ENCODE assay signal across 1 cellular context in the genomic region with DNA sequence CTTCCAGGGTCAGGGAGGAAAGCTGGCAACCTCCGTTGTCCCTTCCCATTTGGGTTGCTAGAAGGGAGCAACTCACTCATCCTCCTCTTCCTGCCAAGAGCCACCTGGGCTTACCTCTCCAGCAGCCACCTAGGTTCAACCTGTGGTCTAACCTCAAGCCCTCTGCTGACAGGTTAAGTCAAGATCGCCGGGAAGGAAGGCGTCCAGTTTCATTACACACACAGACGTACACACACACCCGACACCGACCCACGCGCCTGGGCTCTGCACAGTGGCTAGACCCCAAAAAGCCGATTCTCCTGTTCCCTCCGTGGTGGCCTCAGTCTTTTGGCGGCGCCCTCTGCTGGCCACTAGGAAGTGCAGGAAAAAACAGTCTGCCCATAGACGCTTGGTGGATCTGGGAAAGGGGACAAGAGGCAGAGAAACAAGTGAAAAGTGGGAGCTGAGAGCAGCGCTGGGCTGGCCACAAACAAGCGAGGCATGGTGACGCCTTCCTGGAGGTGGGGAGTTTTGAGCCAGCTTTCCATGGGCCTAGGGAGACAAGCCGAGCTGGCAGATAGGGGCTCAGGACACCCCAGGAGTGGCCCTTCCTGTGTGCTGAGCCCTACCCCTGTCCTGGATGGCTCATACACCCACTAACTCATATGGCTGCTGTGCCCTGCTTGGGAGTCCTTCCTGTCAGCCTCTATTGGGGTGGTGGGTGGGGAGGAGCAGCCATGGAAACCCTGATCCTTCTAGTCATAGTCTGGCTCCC.
TF ChIP-seq lines count a peak whose summit lies in the region.

No MANE protein-coding gene starts in this region.

TF ChIP-seq in H1, 55 proteins besides CTCF, POLR2A, EP300 and RAD21 (continued from another document):
- no peak for TF ChIP-seq KDM5A (IDR thresholded peaks at IDR 0.05; ENCODE audit: low read length)
- TF ChIP-seq YY1 (IDR thresholded peaks at IDR 0.05; ENCODE audit: low read depth, low read length): 0 out of 2 replicates have a peak, but pooled peaks have one; percentile 37
- TF ChIP-seq BACH1 (IDR thresholded peaks at IDR 0.05; ENCODE audit: low read length): peak; percentile 52; the same call in 1 of the 2 replicates
- peak; percentile 24; the same call in 1 of the 2 replicates for TF ChIP-seq TBP (IDR thresholded peaks at IDR 0.05; ENCODE audit: low read depth, low read length)
- TF ChIP-seq HDAC2 (IDR thresholded peaks at IDR 0.05; ENCODE audit: borderline replicate concordance in 1 of 2, low read depth in 2 of 2, low read length in 2 of 2): peak in 1 of 2 experiments; percentile 44; a peak in 1 of 4 replicates
- peak; percentile 42 for TF ChIP-seq ASH2L (IDR thresholded peaks at IDR 0.05; ENCODE audit: low read length)
- TF ChIP-seq GABPA (IDR thresholded peaks at IDR 0.05; ENCODE audit: borderline replicate concordance, insufficient read depth, low read length): no peak
